In the genomic region with DNA sequence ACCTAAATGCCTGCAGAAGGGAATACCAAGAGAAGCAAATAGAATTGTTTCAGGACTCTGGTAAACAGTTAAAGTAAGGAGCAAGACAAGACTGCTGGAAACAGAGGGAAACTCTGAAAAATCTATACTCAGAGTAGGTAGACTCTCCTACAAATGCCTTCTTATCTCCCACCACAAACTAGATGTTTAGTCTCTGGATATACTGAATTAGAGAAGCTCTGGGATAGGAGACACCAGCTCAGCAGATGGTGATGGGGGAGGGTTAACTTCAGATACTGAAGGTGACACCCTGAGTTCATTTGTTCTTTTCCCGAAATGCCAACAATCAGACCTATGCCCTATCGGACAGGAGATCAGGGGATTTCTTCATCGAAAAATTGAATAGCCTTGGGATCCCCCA, we compare ENCODE assay signal across 29 cellular contexts.
"Had no signal": no experiment of that assay in that cellular context is flagged by ENCODE, and none has a peak within 500 bp of the region (broad histone marks: within the 10 kb centered on the region; RNA-seq: fewer than 3 reads in every experiment).

No MANE protein-coding gene starts in this region.

- DNase-seq: activated CD4-positive, alpha-beta T cell treated with anti-CD3 and anti-CD28 coated beads for 4 hours; activated CD4-positive, alpha-beta T cell treated with anti-CD3 and anti-CD28 coated beads, Interleukin-2, amount 50 U/mL, for 1 hour; activated CD4-positive, alpha-beta T cell treated with anti-CD3 and anti-CD28 coated beads, Interleukin-2, amount 50 U/mL, for 48 hours; activated CD4-positive, CD25-positive, alpha-beta regulatory T cell; activated CD4-positive, CD25-positive, alpha-beta regulatory T cell treated with anti-CD3 and anti-CD28 coated beads, Interleukin-2, amount 50 U/mL, for 72 hours; activated CD8-positive, alpha-beta memory T cell treated with anti-CD3 and anti-CD28 coated beads for 24 hours; activated CD8-positive, alpha-beta T cell treated with anti-CD3 and anti-CD28 coated beads for 36 hours; activated effector memory CD4-positive, alpha-beta T cell treated with Interleukin-2 at 50 U/mL for 16 hours; activated gamma-delta T cell treated with Interleukin-2 at 50 U/mL for 16 hours; activated naive CD4-positive, alpha-beta T cell treated with anti-CD3 and anti-CD28 coated beads, Interleukin-2, amount 50 U/mL, for 16 hours; activated naive CD4-positive, alpha-beta T cell treated with Interleukin-2 at 50 U/mL for 16 hours; activated T-cell treated with anti-CD3 and anti-CD28 coated beads, Interleukin-2, amount 50 U/mL, for 4 hours; amniotic stem cell; anterior cingulate cortex; brain microvascular endothelial cell; dorsolateral prefrontal cortex; effector memory CD4-positive, alpha-beta T cell; endodermal cell; foreskin fibroblast; head of caudate nucleus; T-helper 1 cell; T-helper 17 cell; T1000 had no signal

- H3K36me3 ChIP-seq: brain microvascular endothelial cell had no signal

- H3K27ac ChIP-seq: brain microvascular endothelial cell, coronary artery, dorsolateral prefrontal cortex had no signal

- H3K27me3 ChIP-seq: brain microvascular endothelial cell, dorsolateral prefrontal cortex had no signal

- FAIRE-seq: astrocyte, bronchial epithelial cell, frontal cortex had no signal

- ATAC-seq: activated CD8-positive, alpha-beta T cell treated with anti-CD3 and anti-CD28 coated beads for 36 hours; activated T-cell treated with anti-CD3 and anti-CD28 coated beads, Interleukin-2, amount 50 U/mL, for 4 hours; activated T-helper 17 cell treated with anti-CD3 and anti-CD28 coated beads, Interleukin-2, amount 50 U/mL, for 72 hours; esophagus mucosa; T-helper 17 cell had no signal

- H3K4me3 ChIP-seq: coronary artery, dorsolateral prefrontal cortex had no signal
